Comparison of ENCODE assay signal across 7 cellular contexts in genomic region chr12:77226398-77226797, GRCh38.
"Had no signal": no experiment of that assay in that cellular context is flagged by ENCODE, and none has a peak within 500 bp of the region (broad histone marks: within the 10 kb centered on the region; RNA-seq: fewer than 3 reads in every experiment).

No MANE protein-coding gene starts in this region.

- DNase-seq: H7, KG1 had no signal

- H3K9me3 ChIP-seq: HAP-1 had no signal

- H3K36me3 ChIP-seq: HAP-1 had no signal

- H3K4me3 ChIP-seq: GM23338, HAP-1 had no signal

- H3K9me3 Mint-ChIP-seq: GM23338 had no signal

- ATAC-seq: GM23338, HCT116 had no signal

- H3K4me1 ChIP-seq: HAP-1 had no signal

- H3K4me3 Mint-ChIP-seq: GM23338, IgD-negative memory B cell had no signal

- H3K4me2 ChIP-seq: GM23338 had no signal

- H3K27ac Mint-ChIP-seq: GM23338, IgD-negative memory B cell had no signal

- FAIRE-seq: HTR-8/SVneo had no signal

- H3K36me3 Mint-ChIP-seq: IgD-negative memory B cell had no signal

- H3K4me1 Mint-ChIP-seq: IgD-negative memory B cell had no signal
